Comparison of ENCODE assay signal across 8 cellular contexts in genomic region chr19:3367572-3368440, GRCh38. TPM values are rescaled to one million over a fixed set of nuclear protein-coding genes. Genes with fewer than 3 reads are reported as not detected.
DNase-seq lines count a peak whose midpoint lies in the region; ATAC-seq, FAIRE-seq and TF ChIP-seq lines count a peak whose summit lies in the region.

No MANE protein-coding gene starts in this region.

- H3K9me3 Mint-ChIP-seq in activated CD4-positive, alpha-beta T cell treated with anti-CD3 and anti-CD28 coated beads for 36 hours (ENCODE audit: low read depth) = no peaks in the 10 kb centered on the region
- no peaks in the 10 kb centered on the region for H3K9me3 Mint-ChIP-seq in activated naive CD8-positive, alpha-beta T cell treated with anti-CD3 and anti-CD28 coated beads, Interleukin-2, amount 10 ng/mL, durations not matched to agents 7 days and 5 days

- CTCF ChIA-PET in activated CD4-positive, alpha-beta T cell treated with anti-CD3 and anti-CD28 coated beads for 36 hours (lab: Charles Lee) = no interaction called here

- no peak for DNase-seq in activated CD4-positive, alpha-beta T cell treated with anti-CD3 and anti-CD28 coated beads for 36 hours
- no peak for DNase-seq in activated CD4-positive, alpha-beta T cell treated with anti-CD3 and anti-CD28 coated beads, Interleukin-2, amount 50 U/mL, for 1 hour
- no peak for DNase-seq in activated naive CD8-positive, alpha-beta T cell treated with anti-CD3 and anti-CD28 coated beads, Interleukin-2, amount 10 ng/mL, durations not matched to agents 7 days and 5 days
- DNase-seq in kidney (no peak), tibial nerve (ENCODE audit: low spot score in 2 of 2) (no peak), NCI-H82 treated with DMSO at 0.1 percent for 48 hours (lab: John Stamatoyannopoulos, UW; ENCODE audit: unreplicated experiment) (no peak), DMS153 (lab: John Stamatoyannopoulos, UW) (no peak)

- no peaks in the 10 kb centered on the region for H3K27me3 Mint-ChIP-seq in activated CD4-positive, alpha-beta T cell treated with anti-CD3 and anti-CD28 coated beads for 36 hours
- H3K27me3 Mint-ChIP-seq in activated naive CD8-positive, alpha-beta T cell treated with anti-CD3 and anti-CD28 coated beads, Interleukin-2, amount 10 ng/mL, durations not matched to agents 7 days and 5 days = peaks cover 26% of the 10 kb centered on the region

- H3K27ac ChIP-seq in kidney (ENCODE audit: low read depth in 2 of 2, low read length in 2 of 2) (peak overlapping the region; percentile 92 to 94), tibial nerve (peak overlapping the region; percentile 97 to 100 (median 100))

- H3K36me3 Mint-ChIP-seq in activated CD4-positive, alpha-beta T cell treated with anti-CD3 and anti-CD28 coated beads for 36 hours (ENCODE audit: low read depth) = no peaks in the 10 kb centered on the region
- no peaks in the 10 kb centered on the region for H3K36me3 Mint-ChIP-seq in activated naive CD8-positive, alpha-beta T cell treated with anti-CD3 and anti-CD28 coated beads, Interleukin-2, amount 10 ng/mL, durations not matched to agents 7 days and 5 days

- no peak for TF ChIP-seq CTCF in kidney (IDR thresholded peaks at IDR 0.05; ENCODE audit: borderline replicate concordance, extremely low read depth, insufficient read depth)
- TF ChIP-seq CTCF in tibial nerve (IDR thresholded peaks at IDR 0.05) = no peak

- no peaks in the 10 kb centered on the region for H3K27me3 ChIP-seq in tibial nerve

- H3K4me3 ChIP-seq in kidney (ENCODE audit: low read length in 2 of 2) (peak overlapping the region; percentile 2 to 72), tibial nerve (peak overlapping the region; percentile 87 to 99 (median 96))

- no peak for TF ChIP-seq POLR2A in tibial nerve (IDR thresholded peaks at IDR 0.05)

- peak overlapping the region; percentile 71 for H3K4me3 Mint-ChIP-seq in activated CD4-positive, alpha-beta T cell treated with anti-CD3 and anti-CD28 coated beads for 36 hours
- peak overlapping the region; percentile 39 for H3K4me3 Mint-ChIP-seq in activated naive CD8-positive, alpha-beta T cell treated with anti-CD3 and anti-CD28 coated beads, Interleukin-2, amount 10 ng/mL, durations not matched to agents 7 days and 5 days

- H3K36me3 ChIP-seq in kidney (ENCODE audit: control insufficient read depth in 1 of 2, insufficient read depth in 2 of 2, low read length in 2 of 2) (no peaks in the 10 kb centered on the region), tibial nerve (no peaks in the 10 kb centered on the region)

- H3K9me3 ChIP-seq in kidney (ENCODE audit: control insufficient read depth in 1 of 2, low read length in 2 of 2) (no peaks in the 10 kb centered on the region), tibial nerve (no peaks in the 10 kb centered on the region)

- 10 to 22% methylated on average over 15 to 21 of the region's 27 CpGs for WGBS in tibial nerve, 2 donors

- POLR2A ChIA-PET in activated CD4-positive, alpha-beta T cell treated with anti-CD3 and anti-CD28 coated beads for 36 hours (lab: Charles Lee) = interaction anchor here (0.6 kb wide), 1 partner anchor 332 kb away, joined by 3 read pairs; no protein-coding TSS in a partner anchor
- POLR2A ChIA-PET in activated naive CD8-positive, alpha-beta T cell treated with anti-CD3 and anti-CD28 coated beads, Interleukin-2, amount 10 ng/mL, durations not matched to agents 7 days and 5 days (lab: Charles Lee) = interaction anchor here (0.5 to 0.6 kb wide), 2 partner anchors 202 to 721 kb away, joined by 3 to 6 read pairs; no protein-coding TSS in a partner anchor

- no peak for ATAC-seq in activated CD4-positive, alpha-beta T cell treated with anti-CD3 and anti-CD28 coated beads for 36 hours
- no peak for ATAC-seq in activated naive CD8-positive, alpha-beta T cell treated with anti-CD3 and anti-CD28 coated beads, Interleukin-2, amount 10 ng/mL, durations not matched to agents 7 days and 5 days (ENCODE audit: low read depth)
- ATAC-seq in HG03354 (IDR thresholded peaks at IDR 0.05; ENCODE audit: poor library complexity, severe bottlenecking, unreplicated experiment) = no peak

- TF ChIP-seq EP300 in tibial nerve (IDR thresholded peaks at IDR 0.05) = no peak

- peak overlapping the region; percentile 51 to 70 for H3K9ac ChIP-seq in kidney (ENCODE audit: low read length in 2 of 2)

- H3K27ac Mint-ChIP-seq in activated CD4-positive, alpha-beta T cell treated with anti-CD3 and anti-CD28 coated beads for 36 hours = no peak overlapping the region
- no peak overlapping the region for H3K27ac Mint-ChIP-seq in activated naive CD8-positive, alpha-beta T cell treated with anti-CD3 and anti-CD28 coated beads, Interleukin-2, amount 10 ng/mL, durations not matched to agents 7 days and 5 days

- H3K4me1 Mint-ChIP-seq in activated CD4-positive, alpha-beta T cell treated with anti-CD3 and anti-CD28 coated beads for 36 hours = peaks cover 34% of the 10 kb centered on the region
- H3K4me1 Mint-ChIP-seq in activated naive CD8-positive, alpha-beta T cell treated with anti-CD3 and anti-CD28 coated beads, Interleukin-2, amount 10 ng/mL, durations not matched to agents 7 days and 5 days = peaks cover 14% of the 10 kb centered on the region

- FAIRE-seq in kidney (lab: Jason Lieb, UNC) = no peak

- intact Hi-C loops in activated CD4-positive, alpha-beta T cell treated with anti-CD3 and anti-CD28 coated beads for 36 hours (cut with DNase I, micrococcal nuclease) = loop anchor here in 1 of 2 experiments (1.0 kb wide), 1 partner anchor 9 kb away; no protein-coding TSS in a partner anchor
- intact Hi-C loops in kidney (cut with DNase I) = no loop called here

- H3K4me1 ChIP-seq in kidney (ENCODE audit: control insufficient read depth in 1 of 2, insufficient read depth in 1 of 2, low read depth in 1 of 2, low read length in 2 of 2) = peaks cover 35 to 37% of the 10 kb centered on the region in 2 donors
- peaks cover 0 to 82% (median 34%) of the 10 kb centered on the region in 4 donors for H3K4me1 ChIP-seq in tibial nerve

RNA-seq across cellular contexts. Expression of gene NFIC, which starts 1.4 kb away (rescaled TPM):
- 10 to 100 TPM; 20.5 to 22.6 TPM for total RNA-seq in activated CD4-positive, alpha-beta T cell treated with anti-CD3 and anti-CD28 coated beads for 36 hours
- total RNA-seq in activated naive CD8-positive, alpha-beta T cell treated with anti-CD3 and anti-CD28 coated beads, Interleukin-2, amount 10 ng/mL, durations not matched to agents 7 days and 5 days = 10 to 100 TPM; 18.0 to 19.3 TPM
- total RNA-seq in kidney (173 TPM), tibial nerve (100 to 1,000 TPM; 138 to 200 (median 160) TPM)
- 20.3 TPM for polyA plus RNA-seq in kidney (ENCODE audit: insufficient read depth, low read depth, low replicate concordance)
